ENCODE assay signal across 8 cellular contexts in the genomic region with DNA sequence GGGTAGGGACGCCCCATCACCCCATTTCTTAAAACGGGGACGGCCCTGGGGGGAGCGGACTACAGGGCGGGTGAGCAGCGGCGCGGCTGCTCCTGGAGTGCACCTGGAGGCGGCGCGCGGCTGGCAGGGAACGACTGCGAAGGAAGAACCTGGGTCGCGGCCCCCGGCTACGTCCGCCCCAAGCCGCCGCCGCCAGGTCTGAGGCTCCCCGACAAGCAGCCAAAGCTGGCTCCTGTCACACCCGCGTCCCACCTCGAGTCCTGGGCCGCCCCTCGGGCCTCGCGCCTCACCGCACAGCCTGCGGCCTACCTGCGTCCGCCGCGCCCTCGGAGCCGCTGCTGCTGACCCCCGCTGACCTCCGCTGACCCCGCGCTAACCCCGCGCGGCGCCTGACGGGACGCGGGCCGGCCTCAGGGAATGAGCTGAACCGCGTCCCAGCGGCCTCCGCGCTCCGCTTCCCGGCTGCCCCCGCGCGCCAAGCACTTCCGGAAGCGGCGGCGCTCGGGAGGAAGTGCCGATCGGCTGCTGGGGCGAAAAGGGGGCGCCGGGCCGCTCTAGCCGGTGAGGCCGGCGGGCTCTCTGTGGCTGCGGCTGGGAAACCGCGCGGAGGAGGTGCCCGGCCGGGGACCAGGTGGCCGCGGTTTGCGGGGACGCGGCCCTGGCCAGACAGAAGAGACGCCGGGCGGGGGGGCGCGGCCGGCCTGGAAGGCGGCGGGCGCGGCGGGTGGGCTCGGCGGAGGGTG.
DNase-seq lines count a peak whose midpoint lies in the region; ATAC-seq lines count a peak whose summit lies in the region.

A gene with protein sequence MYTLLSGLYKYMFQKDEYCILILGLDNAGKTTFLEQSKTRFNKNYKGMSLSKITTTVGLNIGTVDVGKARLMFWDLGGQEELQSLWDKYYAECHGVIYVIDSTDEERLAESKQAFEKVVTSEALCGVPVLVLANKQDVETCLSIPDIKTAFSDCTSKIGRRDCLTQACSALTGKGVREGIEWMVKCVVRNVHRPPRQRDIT (minus strand): TSS at position 419 of the 743 bp plus-strand sequence. CDS start 885 bp downstream, outside the sequence.
Gene ZGPAT, plus strand, starts transcription at position 482 of the 743 bp plus-strand sequence. CDS start 542 bp downstream, outside the sequence.

- ATAC-seq in GM18907 (IDR thresholded peaks at IDR 0.05; ENCODE audit: unreplicated experiment): peak; percentile 66
- ATAC-seq in HG03159 (IDR thresholded peaks at IDR 0.05; ENCODE audit: unreplicated experiment): peak; percentile 60

- in situ Hi-C loops in ACHN (cut with HindIII; ENCODE audit: low pct_ligation_motif_present, low pct_unique_long_range_greater_than_20kb, low sequenced_read_pairs): no loop called here

- DNase-seq in ACHN (peak; percentile 74), NCI-H345 treated with DMSO at 0.1 percent for 48 hours (lab: John Stamatoyannopoulos, UW; ENCODE audit: unreplicated experiment) (peak; percentile 89), iris pigment epithelial cell (ENCODE audit: low read depth) (peak; percentile 87)
- DNase-seq in activated CD4-positive, CD25-positive, alpha-beta regulatory T cell treated with anti-CD3 and anti-CD28 coated beads, Interleukin-2, amount 50 U/mL, for 16 hours (ENCODE audit: low read depth, low spot score): peak; percentile 76
- DNase-seq in central memory CD4-positive, alpha-beta T cell: peak; percentile 84
- peak; percentile 87 for DNase-seq in stimulated activated CD4-positive, alpha-beta T cell treated with anti-CD3 and anti-CD28 coated beads, Interleukin-12 subunit alpha, Interleukin-12 subunit beta, amount 100 ng/mL, for 4 hours

Comparison
In these comparisons a context has a peak if more than half of its experiments do, and no peak if none do; other contexts are left out.
1. Peak in every context shown above with its lines: DNase-seq and ATAC-seq.